In the genomic region with DNA sequence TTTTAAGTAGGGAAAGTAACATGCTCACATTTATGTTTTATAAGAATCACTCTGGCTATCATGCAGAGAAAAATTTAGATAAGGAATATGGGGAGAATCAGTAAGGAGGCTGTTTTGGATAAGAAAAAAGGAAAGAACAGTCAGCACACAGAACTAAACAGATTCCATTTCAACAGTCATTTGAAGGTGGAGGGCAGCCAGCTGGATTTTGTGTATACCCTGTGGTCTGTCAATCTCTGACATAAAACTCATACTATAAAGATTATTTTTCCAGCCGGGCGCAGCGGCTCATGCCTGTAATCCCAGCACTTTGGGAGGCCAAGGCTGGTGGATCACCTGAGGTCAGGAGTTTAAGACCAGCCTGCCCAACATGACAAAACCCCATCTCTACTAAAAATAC, we compare ENCODE assay signal across 1 cellular context.
TF ChIP-seq lines count a peak whose summit lies in the region.

No MANE protein-coding gene starts in this region.

TF ChIP-seq in IMR-90, 13 proteins besides CTCF, POLR2A, EP300 and RAD21 (continued from another document):
- TF ChIP-seq ELK1 (IDR thresholded peaks at IDR 0.05; ENCODE audit: borderline replicate concordance, low read depth, low read length) (no peak), FOS (IDR thresholded peaks at IDR 0.05; ENCODE audit: low read depth, low read length) (no peak), SMC3 (IDR thresholded peaks at IDR 0.05; ENCODE audit: low read depth, low read length) (no peak), MAFK (IDR thresholded peaks at IDR 0.05; ENCODE audit: low read depth, low read length) (no peak), BHLHE40 (IDR thresholded peaks at IDR 0.05; ENCODE audit: low read depth, low read length) (no peak), CHD1 (IDR thresholded peaks at IDR 0.05; ENCODE audit: low read depth, low read length) (no peak), MXI1 (IDR thresholded peaks at IDR 0.05; ENCODE audit: borderline replicate concordance, low read depth, low read length) (no peak), RFX5 (IDR thresholded peaks at IDR 0.05; ENCODE audit: low read depth, low read length) (no peak), MAZ (IDR thresholded peaks at IDR 0.05; ENCODE audit: borderline replicate concordance, low read depth, low read length) (no peak)
- TF ChIP-seq, protein P1, sequence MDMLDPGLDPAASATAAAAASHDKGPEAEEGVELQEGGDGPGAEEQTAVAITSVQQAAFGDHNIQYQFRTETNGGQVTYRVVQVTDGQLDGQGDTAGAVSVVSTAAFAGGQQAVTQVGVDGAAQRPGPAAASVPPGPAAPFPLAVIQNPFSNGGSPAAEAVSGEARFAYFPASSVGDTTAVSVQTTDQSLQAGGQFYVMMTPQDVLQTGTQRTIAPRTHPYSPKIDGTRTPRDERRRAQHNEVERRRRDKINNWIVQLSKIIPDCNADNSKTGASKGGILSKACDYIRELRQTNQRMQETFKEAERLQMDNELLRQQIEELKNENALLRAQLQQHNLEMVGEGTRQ (IDR thresholded peaks at IDR 0.05; ENCODE audit: low read depth, low read length) = no peak
